In the genomic region with DNA sequence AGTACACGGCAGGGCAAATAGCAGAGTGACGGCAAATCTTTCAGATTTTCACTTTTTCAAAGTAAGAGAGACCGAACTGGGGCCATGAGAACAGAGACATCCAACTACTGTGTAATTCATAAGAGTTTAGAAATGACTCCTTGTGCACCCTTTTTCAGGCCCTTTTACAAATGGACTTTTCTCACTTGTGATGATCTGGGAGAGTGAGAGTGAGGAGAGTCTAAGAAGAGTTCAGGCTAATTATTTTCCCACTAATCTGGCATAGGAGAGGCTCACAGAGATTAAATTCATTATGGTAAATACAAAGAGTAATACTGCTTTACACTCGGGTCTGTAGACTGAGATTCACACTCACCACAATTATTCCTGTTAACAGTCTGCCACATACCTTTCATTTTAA, we compare ENCODE assay signal across 8 cellular contexts. TPM values are rescaled to one million over a fixed set of nuclear protein-coding genes. Genes with fewer than 3 reads are reported as not detected.
DNase-seq lines count a peak whose midpoint lies in the region; TF ChIP-seq lines count a peak whose summit lies in the region.

No MANE protein-coding gene starts in this region.

- 0 out of 2 replicates have a peak, but pooled peaks cover 4% of the 10 kb centered on the region for H4K20me1 ChIP-seq in OCI-LY7 (ENCODE audit: insufficient read depth, low read length)

- H3K36me3 ChIP-seq in OCI-LY7 (ENCODE audit: insufficient read depth, low read length) = peaks cover 24% of the 10 kb centered on the region
- no peaks in the 10 kb centered on the region for H3K36me3 ChIP-seq in endocrine pancreas (ENCODE audit: control insufficient read depth, insufficient read depth, low read length)
- H3K36me3 ChIP-seq in parathyroid adenoma (ENCODE audit: control insufficient read depth, insufficient read depth, low read length) = no peaks in the 10 kb centered on the region

- H3K79me2 ChIP-seq in OCI-LY7 (ENCODE audit: insufficient read depth, low read depth, low read length) (peaks cover 23% of the 10 kb centered on the region), parathyroid adenoma (peaks cover 17% of the 10 kb centered on the region)

- no peaks in the 10 kb centered on the region for H3K9me2 ChIP-seq in OCI-LY7 (ENCODE audit: insufficient read depth, low read length)

- H3K9ac ChIP-seq in endocrine pancreas (ENCODE audit: control insufficient read depth, insufficient read depth, low read length) (no peak overlapping the region), parathyroid adenoma (no peak overlapping the region)

- H3K27ac ChIP-seq in OCI-LY7 (ENCODE audit: low read depth, low read length, poor library complexity, severe bottlenecking) = peak overlapping the region; percentile 13
- peak overlapping the region; percentile 91 for H3K27ac ChIP-seq in parathyroid adenoma

- BruUV-seq in OCI-LY7 (replicated peaks; lab: Mats Ljungman, UMichigan) = TSS peak; percentile 90

- peak overlapping the region; percentile 49 for H3K4me3 ChIP-seq in GM08714 (ENCODE audit: low read length)
- H3K4me3 ChIP-seq in OCI-LY7 (ENCODE audit: low read depth, low read length, poor library complexity, severe bottlenecking) = peak overlapping the region; percentile 85
- H3K4me3 ChIP-seq in endocrine pancreas (ENCODE audit: control insufficient read depth, insufficient read depth, low read length) = peak overlapping the region; percentile 62
- H3K4me3 ChIP-seq in parathyroid adenoma (ENCODE audit: low read depth, low read length) = no peak overlapping the region

- peaks cover 19% of the 10 kb centered on the region for H3K4me1 ChIP-seq in OCI-LY7 (ENCODE audit: insufficient read depth, low read length, poor library complexity, severe bottlenecking)
- peaks cover 28% of the 10 kb centered on the region for H3K4me1 ChIP-seq in endocrine pancreas (ENCODE audit: control insufficient read depth, insufficient read depth, low read length)
- H3K4me1 ChIP-seq in parathyroid adenoma = peaks cover 8% of the 10 kb centered on the region

- CTCF ChIA-PET in OCI-LY7 (lab: Charles Lee; ENCODE audit: unreplicated experiment) = no interaction called here

- DNase-seq in OCI-LY7 (ENCODE audit: low spot score) (no peak), RPMI8226 (no peak), NCI-H2029 treated with DMSO at 0.1 percent for 48 hours (lab: John Stamatoyannopoulos, UW) (no peak), AG08396 (ENCODE audit: low spot score) (no peak), dermis blood vessel endothelial cell (no peak)

- intact Hi-C loops in OCI-LY7 (cut with micrococcal nuclease; ENCODE audit: unreplicated experiment) = loop anchor here (2.0 to 10.0 kb wide), 3 partner anchors 24 to 1892 kb away; a partner anchor contains a TSS

- peak overlapping the region; percentile 98 for H2AFZ ChIP-seq in OCI-LY7 (ENCODE audit: low read length)
- peak overlapping the region; percentile 99 for H2AFZ ChIP-seq in parathyroid adenoma

- H3K27me3 ChIP-seq in endocrine pancreas (ENCODE audit: control insufficient read depth, insufficient read depth, low read length) = no peaks in the 10 kb centered on the region
- H3K27me3 ChIP-seq in parathyroid adenoma (ENCODE audit: control insufficient read depth, insufficient read depth, low read length) = no peaks in the 10 kb centered on the region

- POLR2A ChIA-PET in OCI-LY7 (lab: Charles Lee) = interaction anchor here (1.3 kb wide), 1 partner anchor 24 kb away, joined by 3 read pairs; a partner anchor contains a TSS

- peak overlapping the region; percentile 72 for H3K4me2 ChIP-seq in OCI-LY7 (ENCODE audit: low read length)
- H3K4me2 ChIP-seq in parathyroid adenoma (ENCODE audit: low read length) = peak overlapping the region; percentile 74

- H3K9me3 ChIP-seq in OCI-LY7 (ENCODE audit: low read length) (no peaks in the 10 kb centered on the region), endocrine pancreas (ENCODE audit: control insufficient read depth, low read length) (no peaks in the 10 kb centered on the region), parathyroid adenoma (ENCODE audit: control insufficient read depth, low read length) (no peaks in the 10 kb centered on the region)

- no peak for TF ChIP-seq CTCF in OCI-LY7 (conservative IDR thresholded peaks at IDR 0.05; ENCODE audit: low read length)
- TF ChIP-seq CTCF in parathyroid adenoma (IDR thresholded peaks at IDR 0.05) = no peak

RNA-seq across cellular contexts. Expression of a gene that starts 0.9 kb away (rescaled TPM):
- 83.0 and 93.5 TPM in 2 replicates for total RNA-seq in OCI-LY7 (2014; rRNA removed; shearing (Covaris generic))
- total RNA-seq in OCI-LY7 (2022) (118 and 145 TPM in 2 replicates), dermis blood vessel endothelial cell (379 and 441 TPM in 2 replicates)

RNA-seq across cellular contexts. Expression of a gene that starts 23.4 kb away (rescaled TPM):
- total RNA-seq in OCI-LY7 (2014; rRNA removed; shearing (Covaris generic)) = 30.0 and 59.0 TPM in 2 replicates
- 64.6 and 67.6 TPM in 2 replicates for total RNA-seq in OCI-LY7 (2022)
- total RNA-seq in dermis blood vessel endothelial cell = 2.9 and 7.6 TPM in 2 replicates

RNA-seq across cellular contexts. Expression of a gene that starts 23.9 kb away (rescaled TPM):
- total RNA-seq in OCI-LY7 (2014; rRNA removed; shearing (Covaris generic)) = 44.1 and 63.2 TPM in 2 replicates
- total RNA-seq in OCI-LY7 (2022) = 107 and 112 TPM in 2 replicates
- total RNA-seq in dermis blood vessel endothelial cell = 16.2 and 60.2 TPM in 2 replicates
